28 cellular contexts compared by ENCODE assay signal in the genomic region with DNA sequence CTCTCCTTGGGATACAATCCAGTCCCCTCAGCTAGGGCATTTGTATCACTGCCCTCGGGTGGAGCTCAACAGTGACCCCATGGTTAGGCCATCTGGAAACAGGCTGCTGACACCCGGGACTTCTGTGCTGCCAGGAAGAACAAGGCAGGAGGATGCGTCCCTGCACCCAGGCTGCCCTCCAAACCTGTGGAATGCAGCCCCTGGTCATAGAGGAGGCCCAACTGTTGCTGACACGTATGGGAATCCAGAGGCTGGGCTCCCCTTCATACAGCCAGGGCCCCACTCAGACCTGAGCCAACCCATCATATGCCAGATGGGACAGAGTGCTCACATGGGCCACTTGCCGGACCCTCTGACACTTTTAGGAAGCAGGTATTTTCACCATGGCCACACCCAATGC. TPM values are rescaled to one million over a fixed set of nuclear protein-coding genes. Genes with fewer than 3 reads are reported as not detected.
"Had no signal": no experiment of that assay in that cellular context is flagged by ENCODE, and none has a peak within 500 bp of the region (broad histone marks: within the 10 kb centered on the region; RNA-seq: fewer than 3 reads in every experiment).

No MANE protein-coding gene starts in this region.

- H3K27ac ChIP-seq: left lung, neural progenitor cell, ovary, prostate gland, sigmoid colon, suprapubic skin, thoracic aorta, tibial nerve, uterus had no signal

- H3K27ac Mint-ChIP-seq: mesothelial cell of epicardium; natural killer cell; nephron progenitor cell; neural progenitor cell; stimulated activated effector memory CD8-positive, alpha-beta T cell treated with anti-CD3 and anti-CD28 coated beads, Interleukin-12 subunit alpha, Interleukin-12 subunit beta, amount 100 ng/mL, for 72 hours; type B pancreatic cell had no signal

- H3K4me3 Mint-ChIP-seq: mesothelial cell of epicardium; naive B cell; natural killer cell; nephron progenitor cell; neural progenitor cell; stimulated activated effector memory CD8-positive, alpha-beta T cell treated with anti-CD3 and anti-CD28 coated beads, Interleukin-12 subunit alpha, Interleukin-12 subunit beta, amount 100 ng/mL, for 72 hours; stimulated activated naive CD8-positive, alpha-beta T cell treated with anti-CD3 and anti-CD28 coated beads, Interleukin-15, Interleukin-2, amounts not matched to agents 100 ng/mL and 50 ng/mL, for 24 hours; type B pancreatic cell had no signal

- ATAC-seq: left cardiac atrium; left lung; natural killer cell; right cardiac atrium; stimulated activated effector memory CD8-positive, alpha-beta T cell treated with anti-CD3 and anti-CD28 coated beads, Interleukin-12 subunit alpha, Interleukin-12 subunit beta, amount 100 ng/mL, for 72 hours had no signal

- H3K9me3 ChIP-seq: left lung, ovary, prostate gland, sigmoid colon, spleen, suprapubic skin, thoracic aorta, tibial nerve, uterus had no signal

- H3K4me1 Mint-ChIP-seq: mesothelial cell of epicardium, neural progenitor cell had no signal

- H3K9ac ChIP-seq: neural progenitor cell had no signal

- H3K36me3 ChIP-seq: left lung, neural progenitor cell, ovary, prostate gland, sigmoid colon, spleen, suprapubic skin, thoracic aorta, tibial nerve, uterus had no signal

- H3K4me1 ChIP-seq: neural progenitor cell, prostate gland, sigmoid colon, uterus had no signal

- H3K27me3 ChIP-seq: left lung, neural progenitor cell, ovary, sigmoid colon, spleen, suprapubic skin, tibial nerve, uterus had no signal

- H3K27me3 Mint-ChIP-seq: naive B cell; stimulated activated naive CD8-positive, alpha-beta T cell treated with anti-CD3 and anti-CD28 coated beads, Interleukin-15, Interleukin-2, amounts not matched to agents 100 ng/mL and 50 ng/mL, for 24 hours; type B pancreatic cell had no signal

- H3K4me2 ChIP-seq: neural progenitor cell had no signal

- H2AFZ ChIP-seq: neural progenitor cell had no signal

- H3K9me3 Mint-ChIP-seq: mesothelial cell of epicardium; naive B cell; natural killer cell; nephron progenitor cell; neural progenitor cell; stimulated activated effector memory CD8-positive, alpha-beta T cell treated with anti-CD3 and anti-CD28 coated beads, Interleukin-12 subunit alpha, Interleukin-12 subunit beta, amount 100 ng/mL, for 72 hours; stimulated activated naive CD8-positive, alpha-beta T cell treated with anti-CD3 and anti-CD28 coated beads, Interleukin-15, Interleukin-2, amounts not matched to agents 100 ng/mL and 50 ng/mL, for 24 hours; type B pancreatic cell had no signal

- DNase-seq: hippocampal formation; kidney glomerular epithelial cell; left cardiac atrium; left lung; mesendoderm; naive B cell; natural killer cell; nephron progenitor cell; ovary; retina; right cardiac atrium; sigmoid colon; small intestine; spleen; stimulated activated CD4-positive, alpha-beta T cell treated with anti-CD3 and anti-CD28 coated beads, Interleukin-4, amount 100 ng/mL, for 24 hours; stimulated activated naive CD4-positive, alpha-beta T cell; uterus had no signal

- H3K4me3 ChIP-seq: left lung, lung, neural progenitor cell, ovary, prostate gland, sigmoid colon, spleen, suprapubic skin, thoracic aorta, tibial nerve, uterus had no signal

- FAIRE-seq: keratinocyte, small intestine had no signal

- H3K36me3 Mint-ChIP-seq: mesothelial cell of epicardium, naive B cell, natural killer cell, neural progenitor cell, type B pancreatic cell had no signal

RNA-seq across cellular contexts. Expression of gene SRGN, which starts 45.5 kb away (rescaled TPM):
- total RNA-seq: mesothelial cell of epicardium had no signal
